Comparison of ENCODE assay signal across 9 cellular contexts in genomic region chr19:47707135-47707925, GRCh38. TPM values are rescaled to one million over a fixed set of nuclear protein-coding genes. Genes with fewer than 3 reads are reported as not detected.
DNase-seq lines count a peak whose midpoint lies in the region; ATAC-seq and TF ChIP-seq lines count a peak whose summit lies in the region.
"Had no signal": no experiment of that assay in that cellular context is flagged by ENCODE, and none has a peak within 500 bp of the region (broad histone marks: within the 10 kb centered on the region; RNA-seq: fewer than 3 reads in every experiment).

No MANE protein-coding gene starts in this region.

- H3K27me3 ChIP-seq in OCI-LY3 (ENCODE audit: low read depth, low read length), result no peaks in the 10 kb centered on the region
- H3K27me3 ChIP-seq in esophagus squamous epithelium, result no peaks in the 10 kb centered on the region
- no peaks in the 10 kb centered on the region for H3K27me3 ChIP-seq in neural cell (ENCODE audit: insufficient read depth, low read depth, low read length)
- H3K27me3 ChIP-seq in stomach, result peaks cover 0 to 19% (median 0%) of the 10 kb centered on the region in 3 donors

- intact Hi-C loops in esophagus squamous epithelium (cut with DNase I) (no loop called here), stomach (cut with DNase I; ENCODE audit: low total_unique reads) (loop anchor here (5.0 kb wide), 1 partner anchor 270 kb away; no protein-coding TSS in a partner anchor)

- in situ Hi-C loops in Caki2 (cut with HindIII; ENCODE audit: low pct_unique_long_range_greater_than_20kb, low sequenced_read_pairs), result no loop called here

- 20 to 27% methylated on average over 19 to 21 of the region's 22 CpGs for WGBS in esophagus squamous epithelium, 2 donors
- 17 to 24% (median 22%) methylated on average over 19 to 22 of the region's 22 CpGs for WGBS in stomach, 5 donors

- H3K4me1 ChIP-seq in OCI-LY3 (ENCODE audit: low read length) (no peaks in the 10 kb centered on the region), esophagus squamous epithelium (peaks cover 0 to 20% (median 0%) of the 10 kb centered on the region in 3 donors), stomach (peaks cover 0 to 5% (median 0%) of the 10 kb centered on the region in 4 donors)

- H2AFZ ChIP-seq in OCI-LY3 (ENCODE audit: low read depth, low read length) (no peak overlapping the region), neural cell (ENCODE audit: low read depth, low read length) (no peak overlapping the region)

- peaks cover 11% of the 10 kb centered on the region for H3K36me3 ChIP-seq in OCI-LY3 (replicated peaks; ENCODE audit: low read depth, low read length)
- H3K36me3 ChIP-seq in esophagus squamous epithelium, result peaks cover 1 to 19% (median 2%) of the 10 kb centered on the region in 3 donors
- H3K36me3 ChIP-seq in neural cell (ENCODE audit: insufficient read depth, low read length), result no peaks in the 10 kb centered on the region
- peaks cover 7 to 14% (median 10%) of the 10 kb centered on the region in 4 donors for H3K36me3 ChIP-seq in stomach

- H4K20me1 ChIP-seq in OCI-LY3 (ENCODE audit: insufficient read depth, low read length), result no peaks in the 10 kb centered on the region
- H4K20me1 ChIP-seq in neural cell (ENCODE audit: insufficient read depth), result no peaks in the 10 kb centered on the region

- no peaks in the 10 kb centered on the region for H3K9me2 ChIP-seq in neural cell (ENCODE audit: insufficient read depth, low read length)

- H3K4me2 ChIP-seq in OCI-LY3 (ENCODE audit: low read length), result 0 out of 2 replicates have a peak overlapping the region, but pooled peaks have one; percentile 28
- no peak overlapping the region for H3K4me2 ChIP-seq in neural cell (ENCODE audit: low read length)

- no peak for ATAC-seq in GM18909 (IDR thresholded peaks at IDR 0.05; ENCODE audit: poor library complexity, unreplicated experiment)

- H3K4me3 ChIP-seq in OCI-LY3 (ENCODE audit: low read length) (no peak overlapping the region), esophagus squamous epithelium (no peak overlapping the region), neural cell (ENCODE audit: low read length) (no peak overlapping the region), stomach (no peak overlapping the region)
- H3K4me3 ChIP-seq: SK-N-MC had no signal

- H3K27ac ChIP-seq in OCI-LY3 (ENCODE audit: low read length) (no peak overlapping the region), esophagus squamous epithelium (no peak overlapping the region), neural cell (ENCODE audit: low read length) (no peak overlapping the region), stomach (no peak overlapping the region)
- H3K27ac ChIP-seq: SK-N-MC had no signal

- no peaks in the 10 kb centered on the region for H3K79me2 ChIP-seq in OCI-LY3 (ENCODE audit: low read length)
- no peaks in the 10 kb centered on the region for H3K79me2 ChIP-seq in neural cell (replicated peaks; ENCODE audit: insufficient read depth, low read length)

- no peaks in the 10 kb centered on the region for H3K9me3 ChIP-seq in OCI-LY3 (ENCODE audit: insufficient read depth, low read length)
- no peaks in the 10 kb centered on the region for H3K9me3 ChIP-seq in esophagus squamous epithelium
- H3K9me3 ChIP-seq in neural cell (ENCODE audit: low read length), result no peaks in the 10 kb centered on the region
- no peaks in the 10 kb centered on the region for H3K9me3 ChIP-seq in stomach

- TF ChIP-seq POLR2A in esophagus squamous epithelium (IDR thresholded peaks at IDR 0.05) (no peak), stomach (IDR thresholded peaks at IDR 0.05) (no peak)

- TF ChIP-seq EP300 in neural cell (conservative IDR thresholded peaks at IDR 0.05; ENCODE audit: poor library complexity, severe bottlenecking) (no peak), stomach (IDR thresholded peaks at IDR 0.05) (no peak)

- DNase-seq in Caki2 (ENCODE audit: low read depth), result peak; percentile 41
- peak in 68 of 76 experiments; percentile 17 to 87 (median 67) for DNase-seq in HUDEP-2 (lab: John Stamatoyannopoulos, UW; ENCODE audit: unreplicated experiment in 76 of 76)
- DNase-seq in activated T-cell treated with anti-CD3 and anti-CD28 coated beads for 1 hour (ENCODE audit: low read depth), result peak; percentile 64
- no peak for DNase-seq in esophagus squamous epithelium (lab: John Stamatoyannopoulos, UW)
- peak; percentile 82 for DNase-seq in stomach

- TF ChIP-seq CTCF in OCI-LY3 (IDR thresholded peaks at IDR 0.05; ENCODE audit: low read depth, low read length) (peak; percentile 86), esophagus squamous epithelium (IDR thresholded peaks at IDR 0.05) (peak; percentile 19 to 86 (median 78)), neural cell (IDR thresholded peaks at IDR 0.05; ENCODE audit: poor library complexity, severe bottlenecking) (peak; percentile 56), stomach (IDR thresholded peaks at IDR 0.05) (peak in 5 of 7 experiments; percentile 47 to 84 (median 77))

- H3K9ac ChIP-seq in OCI-LY3 (ENCODE audit: low read length) (no peak overlapping the region), neural cell (ENCODE audit: low read length) (no peak overlapping the region)

- peak; percentile 50 for TF ChIP-seq RAD21 in neural cell (conservative IDR thresholded peaks at IDR 0.05)

- no peaks in the 10 kb centered on the region for H3F3A ChIP-seq in neural cell (ENCODE audit: insufficient read depth, low read length, poor library complexity, severe bottlenecking)

TF ChIP-seq in neural cell, 6 proteins besides CTCF, POLR2A, EP300 and RAD21:
- no peak for TF ChIP-seq TAF1 (IDR thresholded peaks at IDR 0.05; ENCODE audit: low read depth)
- peak; percentile 37 for TF ChIP-seq SMC3 (conservative IDR thresholded peaks at IDR 0.05; ENCODE audit: poor library complexity)
- peak; percentile 14 for TF ChIP-seq POLR2AphosphoS5 (IDR thresholded peaks at IDR 0.05)

RNA-seq across cellular contexts. Expression of gene EHD2, which starts 5.9 kb away (rescaled TPM):
- 7.4 and 12.4 TPM in 2 replicates for total RNA-seq in Caki2 (2014; rRNA removed; shearing (Covaris generic); ENCODE audit: low replicate concordance)
- total RNA-seq in esophagus squamous epithelium (10 to 100 TPM; 34.8 to 50.7 (median 39.2) TPM), stomach (100 to 1,000 TPM in 1 of 5 donors, 10 to 100 TPM in 4; 24.5 to 334 (median 36.2) TPM)
- polyA plus RNA-seq in neural cell (not detected in 2 replicates), stomach (10 to 100 TPM; 38.6 to 45.1 (median 39.9) TPM)
- not detected in 2 replicates for polyA minus RNA-seq in neural cell

RNA-seq across cellular contexts. Expression of gene NOP53, which starts 38.0 kb away (rescaled TPM):
- total RNA-seq in Caki2 (2014; rRNA removed; shearing (Covaris generic); ENCODE audit: low replicate concordance), result 535 and 553 TPM in 2 replicates
- total RNA-seq in esophagus squamous epithelium (100 to 1,000 TPM; 118 to 522 (median 268) TPM), stomach (100 to 1,000 TPM; 110 to 784 (median 214) TPM)
- polyA plus RNA-seq in neural cell (65.0 and 87.0 TPM in 2 replicates), stomach (100 to 1,000 TPM; 540 to 699 (median 547) TPM)
- 61.8 and 147 TPM in 2 replicates for polyA minus RNA-seq in neural cell
